ENCODE assay signal across 10 cellular contexts in genomic region chr11:32385998-32386397, GRCh38. TPM values are rescaled to one million over a fixed set of nuclear protein-coding genes. Genes with fewer than 3 reads are reported as not detected.
DNase-seq lines count a peak whose midpoint lies in the region; ATAC-seq and TF ChIP-seq lines count a peak whose summit lies in the region.
"Had no signal": no experiment of that assay in that cellular context is flagged by ENCODE, and none has a peak within 500 bp of the region (broad histone marks: within the 10 kb centered on the region; RNA-seq: fewer than 3 reads in every experiment).

No MANE protein-coding gene starts in this region.

- no peaks in the 10 kb centered on the region for H3K9me3 ChIP-seq in smooth muscle cell (replicated peaks; ENCODE audit: low read depth)

- no peak overlapping the region for H3K4me2 ChIP-seq in smooth muscle cell

- no peak overlapping the region for H3K9ac ChIP-seq in smooth muscle cell (ENCODE audit: low read depth)

- no peaks in the 10 kb centered on the region for H3K79me2 ChIP-seq in smooth muscle cell (ENCODE audit: low read depth)

- peaks cover 7% of the 10 kb centered on the region for H3K4me1 ChIP-seq in smooth muscle cell (ENCODE audit: low read depth)

- H3K4me3 ChIP-seq in smooth muscle cell = no peak overlapping the region

- no peaks in the 10 kb centered on the region for H3K9me3 Mint-ChIP-seq in activated T-helper 17 cell treated with anti-CD3 and anti-CD28 coated beads, Interleukin-2, amount 50 U/mL, for 72 hours
- no peaks in the 10 kb centered on the region for H3K9me3 Mint-ChIP-seq in naive thymus-derived CD8-positive, alpha-beta T cell
- H3K9me3 Mint-ChIP-seq in activated naive CD8-positive, alpha-beta T cell treated with anti-CD3 and anti-CD28 coated beads for 36 hours = no peaks in the 10 kb centered on the region

- no peak overlapping the region for H3K27ac Mint-ChIP-seq in activated T-helper 17 cell treated with anti-CD3 and anti-CD28 coated beads, Interleukin-2, amount 50 U/mL, for 72 hours
- H3K27ac Mint-ChIP-seq in naive thymus-derived CD8-positive, alpha-beta T cell = no peak overlapping the region
- no peak overlapping the region for H3K27ac Mint-ChIP-seq in activated naive CD8-positive, alpha-beta T cell treated with anti-CD3 and anti-CD28 coated beads for 36 hours

- no peak for ATAC-seq in activated T-helper 17 cell treated with anti-CD3 and anti-CD28 coated beads, Interleukin-2, amount 50 U/mL, for 72 hours (replicated peaks)
- no peak for ATAC-seq in naive thymus-derived CD8-positive, alpha-beta T cell

- peaks cover 14% of the 10 kb centered on the region for H3K27me3 Mint-ChIP-seq in activated T-helper 17 cell treated with anti-CD3 and anti-CD28 coated beads, Interleukin-2, amount 50 U/mL, for 72 hours
- H3K27me3 Mint-ChIP-seq in naive thymus-derived CD8-positive, alpha-beta T cell = peaks cover 1 to 21% (median 10%) of the 10 kb centered on the region in 5 donors
- H3K27me3 Mint-ChIP-seq in activated naive CD8-positive, alpha-beta T cell treated with anti-CD3 and anti-CD28 coated beads for 36 hours = peaks cover 13% of the 10 kb centered on the region

- H3K36me3 ChIP-seq in smooth muscle cell (ENCODE audit: low read depth) = no peaks in the 10 kb centered on the region

- TF ChIP-seq POLR2A in erythroblast (IDR thresholded peaks at IDR 0.05; ENCODE audit: low read length) = no peak

- no peak overlapping the region for H3K27ac ChIP-seq in smooth muscle cell (ENCODE audit: low read depth)

- no peaks in the 10 kb centered on the region for H4K20me1 ChIP-seq in smooth muscle cell (ENCODE audit: low read depth)

- H3K36me3 Mint-ChIP-seq in activated T-helper 17 cell treated with anti-CD3 and anti-CD28 coated beads, Interleukin-2, amount 50 U/mL, for 72 hours (ENCODE audit: low read depth) = no peaks in the 10 kb centered on the region
- no peaks in the 10 kb centered on the region for H3K36me3 Mint-ChIP-seq in naive thymus-derived CD8-positive, alpha-beta T cell
- H3K36me3 Mint-ChIP-seq in activated naive CD8-positive, alpha-beta T cell treated with anti-CD3 and anti-CD28 coated beads for 36 hours = no peaks in the 10 kb centered on the region

- peaks cover 10% of the 10 kb centered on the region for H3F3A ChIP-seq in smooth muscle cell (ENCODE audit: low read depth)

- no peaks in the 10 kb centered on the region for H3K4me1 Mint-ChIP-seq in activated T-helper 17 cell treated with anti-CD3 and anti-CD28 coated beads, Interleukin-2, amount 50 U/mL, for 72 hours
- peaks cover 0 to 5% (median 0%) of the 10 kb centered on the region in 4 donors for H3K4me1 Mint-ChIP-seq in naive thymus-derived CD8-positive, alpha-beta T cell
- no peaks in the 10 kb centered on the region for H3K4me1 Mint-ChIP-seq in activated naive CD8-positive, alpha-beta T cell treated with anti-CD3 and anti-CD28 coated beads for 36 hours

- no peak overlapping the region for H3K4me3 Mint-ChIP-seq in activated T-helper 17 cell treated with anti-CD3 and anti-CD28 coated beads, Interleukin-2, amount 50 U/mL, for 72 hours
- no peak overlapping the region for H3K4me3 Mint-ChIP-seq in naive thymus-derived CD8-positive, alpha-beta T cell
- no peak overlapping the region for H3K4me3 Mint-ChIP-seq in activated naive CD8-positive, alpha-beta T cell treated with anti-CD3 and anti-CD28 coated beads for 36 hours

- POLR2A ChIA-PET in naive thymus-derived CD8-positive, alpha-beta T cell (lab: Charles Lee) = no interaction called here

- 21% methylated on average over 2 of the region's 2 CpGs for WGBS in smooth muscle cell (ENCODE audit: low lambda C conversion rate)

- DNase-seq in NCI-H2171 treated with DMSO at 0.1 percent for 48 hours (lab: John Stamatoyannopoulos, UW) = peak; percentile 56
- DNase-seq in NCI-H2171 (lab: John Stamatoyannopoulos, UW) = no peak
- peak; percentile 28 for DNase-seq in NCI-H526 treated with DMSO at 0.1 percent for 48 hours (lab: John Stamatoyannopoulos, UW)
- DNase-seq in erythroblast (lab: John Stamatoyannopoulos, UW) = peak; percentile 5 to 40
- DNase-seq in smooth muscle cell (lab: John Stamatoyannopoulos, UW; ENCODE audit: unreplicated experiment) = no peak
- DNase-seq in naive thymus-derived CD8-positive, alpha-beta T cell = no peak
- no peak for DNase-seq in activated naive CD8-positive, alpha-beta T cell treated with anti-CD3 and anti-CD28 coated beads for 36 hours
- DNase-seq: NCI-H2029 treated with DMSO at 0.1 percent for 48 hours had no signal

- peaks cover 37% of the 10 kb centered on the region for H3K27me3 ChIP-seq in smooth muscle cell (ENCODE audit: low read depth)

- peak; percentile 42 for TF ChIP-seq CTCF in smooth muscle cell (IDR thresholded peaks at IDR 0.05; ENCODE audit: borderline replicate concordance, insufficient read depth, poor library complexity, severe bottlenecking)

- no peak overlapping the region for H2AFZ ChIP-seq in smooth muscle cell (ENCODE audit: low read depth)

RNA-seq across cellular contexts. Expression of gene WT1, which starts 49.3 kb away (rescaled TPM):
- total RNA-seq in smooth muscle cell = not detected in 2 replicates
- polyA plus RNA-seq in smooth muscle cell = not detected in 2 replicates
- not detected for total RNA-seq in activated T-helper 17 cell treated with anti-CD3 and anti-CD28 coated beads, Interleukin-2, amount 50 U/mL, for 72 hours
- not detected for total RNA-seq in naive thymus-derived CD8-positive, alpha-beta T cell
- polyA plus RNA-seq in naive thymus-derived CD8-positive, alpha-beta T cell = not detected
- not detected for total RNA-seq in activated naive CD8-positive, alpha-beta T cell treated with anti-CD3 and anti-CD28 coated beads for 36 hours
- total RNA-seq: skeletal muscle tissue had no signal

Comparison
In these comparisons a context has a peak if more than half of its experiments do, and no peak if none do; other contexts are left out.
1. DNase-seq: peak in NCI-H2171 treated with DMSO at 0.1 percent for 48 hours (single experiment), NCI-H526 treated with DMSO at 0.1 percent for 48 hours (single experiment) and erythroblast (2 of 2); none in NCI-H2171 (single experiment), smooth muscle cell (single experiment), naive thymus-derived CD8-positive, alpha-beta T cell (0 of 10) and activated naive CD8-positive, alpha-beta T cell treated with anti-CD3 and anti-CD28 coated beads for 36 hours (single experiment).